ENCODE assay signal across 9 cellular contexts in genomic region chr1:59013276-59013927, GRCh38.
DNase-seq lines count a peak whose midpoint lies in the region; ATAC-seq, FAIRE-seq and TF ChIP-seq lines count a peak whose summit lies in the region.
"Had no signal": no experiment of that assay in that cellular context is flagged by ENCODE, and none has a peak within 500 bp of the region (broad histone marks: within the 10 kb centered on the region; RNA-seq: fewer than 3 reads in every experiment).

No MANE protein-coding gene starts in this region.

- no peaks in the 10 kb centered on the region for H3K79me2 ChIP-seq in SK-N-SH (ENCODE audit: insufficient read depth)
- H3K79me2 ChIP-seq in HepG2 (ENCODE audit: insufficient read depth, low read length): no peaks in the 10 kb centered on the region

- H2AFZ ChIP-seq in SK-N-SH (ENCODE audit: low read depth): peak overlapping the region; percentile 39; the same call in 1 of the 2 replicates
- H2AFZ ChIP-seq in HepG2 (ENCODE audit: low read length): no peak overlapping the region

- no peaks in the 10 kb centered on the region for H3K36me3 Mint-ChIP-seq in MCF 10A (ENCODE audit: insufficient read depth, unreplicated experiment)

- TF ChIP-seq CTCF in SK-N-SH (IDR thresholded peaks at IDR 0.05): no peak
- TF ChIP-seq CTCF in MCF 10A (IDR thresholded peaks at IDR 0.05; ENCODE audit: unreplicated experiment): no peak
- TF ChIP-seq CTCF in HepG2 (CRISPR knock-in tag; IDR thresholded peaks at IDR 0.05): no peak
- TF ChIP-seq CTCF in upper lobe of right lung (IDR thresholded peaks at IDR 0.05): no peak

- no peaks in the 10 kb centered on the region for H3K9me3 ChIP-seq in SK-N-SH
- H3K9me3 ChIP-seq in HepG2 (ENCODE audit: low read length): 0 out of 2 replicates have a peak, but pooled peaks cover 4% of the 10 kb centered on the region
- no peaks in the 10 kb centered on the region for H3K9me3 ChIP-seq in upper lobe of right lung

- H3K27ac ChIP-seq in SK-N-SH (ENCODE audit: low read depth in 2 of 2, low read length in 1 of 2): no peak overlapping the region
- no peak overlapping the region for H3K27ac ChIP-seq in HepG2 (ENCODE audit: extremely low read length, insufficient read depth, low read length)
- peak overlapping the region; percentile 83 for H3K27ac ChIP-seq in upper lobe of right lung

- no peak for TF ChIP-seq POLR2A in HepG2 (IDR thresholded peaks at IDR 0.05; ENCODE audit: insufficient read depth in 1 of 2, low read depth in 2 of 2, low read length in 2 of 2)

- CTCF ChIA-PET in SK-N-SH (lab: Yijun Ruan, JAX) (interaction anchor here (1.1 to 1.3 kb wide), 2 partner anchors 9 to 406 kb away, joined by 3 to 6 read pairs; no protein-coding TSS in a partner anchor), MCF 10A (lab: Yijun Ruan, JAX) (interaction anchor here (0.6 to 1.6 kb wide), 5 partner anchors 13 to 966 kb away, joined by 3 to 5 read pairs (median 4); no protein-coding TSS in a partner anchor), HepG2 (lab: Yijun Ruan, JAX; ENCODE audit: low intra/inter-chr PET ratio, low total read pairs) (no interaction called here)

- H4K20me1 ChIP-seq in SK-N-SH (ENCODE audit: insufficient read depth): no peaks in the 10 kb centered on the region
- no peaks in the 10 kb centered on the region for H4K20me1 ChIP-seq in HepG2 (ENCODE audit: insufficient read depth, low read length)

- H3K36me3 ChIP-seq in SK-N-SH (replicated peaks in 1 of 2; ENCODE audit: control insufficient read depth in 1 of 2, insufficient read depth in 2 of 2, low read length in 1 of 2) (no peaks in the 10 kb centered on the region), HepG2 (replicated peaks in 1 of 2; ENCODE audit: control insufficient read depth in 1 of 2, insufficient read depth in 2 of 2, low read length in 2 of 2) (no peaks in the 10 kb centered on the region), upper lobe of right lung (no peaks in the 10 kb centered on the region)

- H3K4me1 Mint-ChIP-seq in MCF 10A (ENCODE audit: insufficient read depth, unreplicated experiment): peaks cover 23% of the 10 kb centered on the region

- in situ Hi-C loops in HepG2 (cut with HindIII; ENCODE audit: extremely low pct_ligation_motif_present, low pct_unique_long_range_greater_than_20kb): no loop called here

- no TSS peak for BruUV-seq in MCF 10A (replicated peaks; lab: Mats Ljungman, UMichigan)
- BruUV-seq in HepG2 (replicated peaks; lab: Mats Ljungman, UMichigan): no TSS peak

- H3K9ac ChIP-seq in SK-N-SH (no peak overlapping the region), HepG2 (ENCODE audit: insufficient read depth, low read depth, low read length) (no peak overlapping the region)

- no peak for ATAC-seq in SK-N-SH treated with all-trans-retinoic acid at 6 μM for 48 hours
- ATAC-seq in HG03108 (IDR thresholded peaks at IDR 0.05; ENCODE audit: unreplicated experiment): peak; percentile 74
- ATAC-seq in HepG2: no peak
- ATAC-seq in upper lobe of right lung: peak; percentile 50

- POLR2A ChIA-PET in SK-N-SH (lab: Yijun Ruan, JAX): no interaction called here
- POLR2A ChIA-PET in MCF 10A (lab: Yijun Ruan, JAX): interaction anchor here (0.5 to 2.3 kb wide), 13 partner anchors 10 to 718 kb away, joined by 3 to 15 read pairs (median 3); partner anchors contain the start of gene JUN
- POLR2A ChIA-PET in HepG2 (lab: Yijun Ruan, JAX): no interaction called here

- FAIRE-seq in HepG2 (lab: Jason Lieb, UNC): no peak
- FAIRE-seq: A204.1 had no signal

- intact Hi-C loops in MCF 10A (cut with micrococcal nuclease): loop anchor here (10.0 kb wide), 1 partner anchor 199 kb away; no protein-coding TSS in a partner anchor
- intact Hi-C loops in HepG2 (cut with micrococcal nuclease; ENCODE audit: unreplicated experiment): no loop called here
- intact Hi-C loops in upper lobe of right lung (cut with DNase I): no loop called here

- WGBS in SK-N-SH (ENCODE audit: low lambda C conversion rate): 94% methylated on average over 16 of the region's 16 CpGs
- 41% methylated on average over 16 of the region's 16 CpGs for WGBS in HepG2 (ENCODE audit: low lambda C conversion rate)

- DNase-seq in SK-N-SH: no peak
- DNase-seq in MCF 10A (ENCODE audit: unreplicated experiment): peak; percentile 44
- DNase-seq in HepG2 (ENCODE audit: low spot score): no peak
- no peak for DNase-seq in upper lobe of right lung
- no peak for DNase-seq in UCSD-AML1 (lab: John Stamatoyannopoulos, UW; ENCODE audit: unreplicated experiment)
- DNase-seq in retina: no peak

- H3K4me3 Mint-ChIP-seq in MCF 10A (ENCODE audit: unreplicated experiment): no peak overlapping the region

- TF ChIP-seq EP300 in SK-N-SH (IDR thresholded peaks at IDR 0.05; ENCODE audit: borderline replicate concordance in 1 of 2, low read depth in 1 of 2, low read length in 1 of 2) (no peak), HepG2 (IDR thresholded peaks at IDR 0.05; ENCODE audit: low read depth in 2 of 2, low read length in 2 of 2) (no peak), HepG2 (CRISPR knock-in tag; IDR thresholded peaks at IDR 0.05; ENCODE audit: borderline replicate concordance) (no peak)

- H3K27me3 Mint-ChIP-seq in MCF 10A (ENCODE audit: insufficient read depth, unreplicated experiment): no peaks in the 10 kb centered on the region

- H3K4me1 ChIP-seq in SK-N-SH (ENCODE audit: control insufficient read depth in 1 of 2, insufficient read depth in 2 of 2, low read depth in 1 of 2, low read length in 1 of 2): peaks cover 0 to 24% of the 10 kb centered on the region in 2 experiments; a peak in 2 of 4 replicates
- no peaks in the 10 kb centered on the region for H3K4me1 ChIP-seq in HepG2 (ENCODE audit: insufficient read depth, low read length)
- H3K4me1 ChIP-seq in upper lobe of right lung: peaks cover 15% of the 10 kb centered on the region

- no peaks in the 10 kb centered on the region for H3F3A ChIP-seq in SK-N-SH (replicated peaks; ENCODE audit: insufficient read depth)

- H3K4me3 ChIP-seq in SK-N-SH (ENCODE audit: low read depth in 2 of 2, low read length in 1 of 2): no peak overlapping the region
- no peak overlapping the region for H3K4me3 ChIP-seq in HepG2 (replicated peaks in 1 of 3; ENCODE audit: insufficient read depth in 1 of 3, low read depth in 2 of 3, low read length in 3 of 3)
- H3K4me3 ChIP-seq in upper lobe of right lung: no peak overlapping the region

- H3K9me2 ChIP-seq in SK-N-SH: no peaks in the 10 kb centered on the region

- H3K27ac Mint-ChIP-seq in MCF 10A (ENCODE audit: low read depth, unreplicated experiment): peak overlapping the region; percentile 50

- H3K4me2 ChIP-seq in SK-N-SH (no peak overlapping the region), HepG2 (ENCODE audit: low read depth, low read length) (peak overlapping the region; percentile 14; the same call in 1 of the 2 replicates)

- TF ChIP-seq RAD21 in SK-N-SH (IDR thresholded peaks at IDR 0.05; ENCODE audit: low read length) (no peak), HepG2 (CRISPR knock-in tag; IDR thresholded peaks at IDR 0.05) (no peak)

- no peaks in the 10 kb centered on the region for H3K9me3 Mint-ChIP-seq in MCF 10A (ENCODE audit: unreplicated experiment)

- H3K27me3 ChIP-seq in SK-N-SH (ENCODE audit: insufficient read depth): no peaks in the 10 kb centered on the region
- peaks cover 3 to 34% of the 10 kb centered on the region in 2 experiments; a peak in 2 of 5 replicates for H3K27me3 ChIP-seq in HepG2 (ENCODE audit: control insufficient read depth in 1 of 2, insufficient read depth in 2 of 2, low read length in 2 of 2)
- no peaks in the 10 kb centered on the region for H3K27me3 ChIP-seq in upper lobe of right lung

TF ChIP-seq in SK-N-SH, 30 proteins besides CTCF, POLR2A, EP300 and RAD21:
- TF ChIP-seq SMC3 (IDR thresholded peaks at IDR 0.05; ENCODE audit: low read depth, low read length) (no peak), POLR2AphosphoS5 (IDR thresholded peaks at IDR 0.05; ENCODE audit: low read depth, low read length) (no peak), TAF1 (IDR thresholded peaks at IDR 0.05; ENCODE audit: borderline replicate concordance, low read depth, low read length) (no peak), YY1 (IDR thresholded peaks at IDR 0.05; ENCODE audit: low read depth) (no peak)
- TF ChIP-seq, protein P1, sequence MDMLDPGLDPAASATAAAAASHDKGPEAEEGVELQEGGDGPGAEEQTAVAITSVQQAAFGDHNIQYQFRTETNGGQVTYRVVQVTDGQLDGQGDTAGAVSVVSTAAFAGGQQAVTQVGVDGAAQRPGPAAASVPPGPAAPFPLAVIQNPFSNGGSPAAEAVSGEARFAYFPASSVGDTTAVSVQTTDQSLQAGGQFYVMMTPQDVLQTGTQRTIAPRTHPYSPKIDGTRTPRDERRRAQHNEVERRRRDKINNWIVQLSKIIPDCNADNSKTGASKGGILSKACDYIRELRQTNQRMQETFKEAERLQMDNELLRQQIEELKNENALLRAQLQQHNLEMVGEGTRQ (IDR thresholded peaks at IDR 0.05; ENCODE audit: borderline replicate concordance, low read depth, low read length): no peak

TF ChIP-seq in SK-N-SH treated with all-trans-retinoic acid at 6 μM for 48 hours, 23 proteins besides CTCF, POLR2A, EP300 and RAD21 (continues in another document):
- no peak for TF ChIP-seq ZFP30 (CRISPR knock-in tag; IDR thresholded peaks at IDR 0.05)
- TF ChIP-seq PPARA (CRISPR knock-in tag; IDR thresholded peaks at IDR 0.05; ENCODE audit: borderline replicate concordance): no peak
- TF ChIP-seq OSR1 (CRISPR knock-in tag; IDR thresholded peaks at IDR 0.05): no peak
- TF ChIP-seq SNAI2 (CRISPR knock-in tag; IDR thresholded peaks at IDR 0.05): no peak
- TF ChIP-seq ARNTL (CRISPR knock-in tag; IDR thresholded peaks at IDR 0.05; ENCODE audit: borderline replicate concordance, low read depth): no peak
- no peak for TF ChIP-seq TOX (CRISPR knock-in tag; IDR thresholded peaks at IDR 0.05; ENCODE audit: borderline replicate concordance)

TF ChIP-seq in HepG2, 621 proteins besides CTCF, POLR2A, EP300 and RAD21 (continues in another document):
- TF ChIP-seq HOXA3 (CRISPR knock-in tag; IDR thresholded peaks at IDR 0.05): no peak
- TF ChIP-seq CCDC6 (CRISPR knock-in tag; IDR thresholded peaks at IDR 0.05): no peak
- no peak for TF ChIP-seq SALL2 (CRISPR knock-in tag; IDR thresholded peaks at IDR 0.05)
- no peak for TF ChIP-seq ZNF567 (CRISPR knock-in tag; IDR thresholded peaks at IDR 0.05; ENCODE audit: borderline replicate concordance)
- no peak for TF ChIP-seq ZZZ3 (CRISPR knock-in tag; IDR thresholded peaks at IDR 0.05; ENCODE audit: borderline replicate concordance)
- no peak for TF ChIP-seq MYC (CRISPR knock-in tag; IDR thresholded peaks at IDR 0.05; ENCODE audit: borderline replicate concordance)
- TF ChIP-seq BRD4 (CRISPR knock-in tag; IDR thresholded peaks at IDR 0.05): no peak

Comparison
In these comparisons a context has a peak if more than half of its experiments do, and no peak if none do; other contexts are left out.
1. ATAC-seq: peak in HG03108 (single experiment) and upper lobe of right lung (single experiment); none in SK-N-SH treated with all-trans-retinoic acid at 6 μM for 48 hours (single experiment) and HepG2 (single experiment).